ENCODE assay signal across 1 cellular context in the genomic region with DNA sequence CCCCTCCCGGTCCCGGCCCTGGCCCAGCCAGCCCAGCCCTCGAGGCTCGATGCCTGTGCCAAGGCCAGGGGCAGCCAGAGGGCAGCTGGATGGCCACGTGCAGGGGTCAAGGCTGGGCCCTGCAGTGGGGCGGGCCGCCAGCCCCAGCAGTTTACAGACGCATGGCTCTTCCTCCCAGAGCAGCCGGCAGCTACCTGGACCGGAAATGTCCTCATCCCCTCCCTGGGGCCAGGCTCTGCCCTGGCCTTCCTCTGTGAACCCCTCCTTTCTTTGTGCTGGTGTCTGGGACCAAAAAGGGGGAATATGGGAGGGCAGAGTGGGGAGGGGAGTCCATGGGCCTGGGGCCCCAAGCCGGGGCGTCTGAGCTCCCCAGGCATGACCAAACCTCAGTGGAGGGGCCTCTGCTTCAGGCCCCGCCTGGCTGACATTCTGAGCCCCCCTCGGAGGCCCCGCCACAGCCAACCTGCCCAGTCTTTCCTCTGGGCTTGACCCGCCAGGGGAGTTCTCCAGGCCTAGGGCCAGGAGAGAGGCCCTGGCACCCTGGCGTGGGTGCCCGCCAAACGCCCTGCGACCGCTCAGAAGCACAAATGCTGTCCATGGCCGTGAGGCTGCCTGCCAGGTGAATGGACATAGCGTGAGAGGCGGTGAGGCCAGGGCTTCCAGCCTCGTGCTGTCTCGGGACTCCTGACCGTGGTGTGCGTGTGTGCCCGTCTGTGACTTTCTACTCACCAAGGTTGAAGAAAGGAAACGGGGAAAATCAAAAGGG.
TF ChIP-seq lines count a peak whose summit lies in the region.

No MANE protein-coding gene starts in this region.

TF ChIP-seq in HepG2, 621 proteins besides CTCF, POLR2A, EP300 and RAD21 (continued from another document and continues in another):
- TF ChIP-seq, protein P1, sequence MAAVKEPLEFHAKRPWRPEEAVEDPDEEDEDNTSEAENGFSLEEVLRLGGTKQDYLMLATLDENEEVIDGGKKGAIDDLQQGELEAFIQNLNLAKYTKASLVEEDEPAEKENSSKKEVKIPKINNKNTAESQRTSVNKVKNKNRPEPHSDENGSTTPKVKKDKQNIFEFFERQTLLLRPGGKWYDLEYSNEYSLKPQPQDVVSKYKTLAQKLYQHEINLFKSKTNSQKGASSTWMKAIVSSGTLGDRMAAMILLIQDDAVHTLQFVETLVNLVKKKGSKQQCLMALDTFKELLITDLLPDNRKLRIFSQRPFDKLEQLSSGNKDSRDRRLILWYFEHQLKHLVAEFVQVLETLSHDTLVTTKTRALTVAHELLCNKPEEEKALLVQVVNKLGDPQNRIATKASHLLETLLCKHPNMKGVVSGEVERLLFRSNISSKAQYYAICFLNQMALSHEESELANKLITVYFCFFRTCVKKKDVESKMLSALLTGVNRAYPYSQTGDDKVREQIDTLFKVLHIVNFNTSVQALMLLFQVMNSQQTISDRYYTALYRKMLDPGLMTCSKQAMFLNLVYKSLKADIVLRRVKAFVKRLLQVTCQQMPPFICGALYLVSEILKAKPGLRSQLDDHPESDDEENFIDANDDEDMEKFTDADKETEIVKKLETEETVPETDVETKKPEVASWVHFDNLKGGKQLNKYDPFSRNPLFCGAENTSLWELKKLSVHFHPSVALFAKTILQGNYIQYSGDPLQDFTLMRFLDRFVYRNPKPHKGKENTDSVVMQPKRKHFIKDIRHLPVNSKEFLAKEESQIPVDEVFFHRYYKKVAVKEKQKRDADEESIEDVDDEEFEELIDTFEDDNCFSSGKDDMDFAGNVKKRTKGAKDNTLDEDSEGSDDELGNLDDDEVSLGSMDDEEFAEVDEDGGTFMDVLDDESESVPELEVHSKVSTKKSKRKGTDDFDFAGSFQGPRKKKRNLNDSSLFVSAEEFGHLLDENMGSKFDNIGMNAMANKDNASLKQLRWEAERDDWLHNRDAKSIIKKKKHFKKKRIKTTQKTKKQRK (IDR thresholded peaks at IDR 0.05; ENCODE audit: low read length) = no peak
- no peak for TF ChIP-seq NFE2 (CRISPR knock-in tag; IDR thresholded peaks at IDR 0.05)
- TF ChIP-seq, protein P2, sequence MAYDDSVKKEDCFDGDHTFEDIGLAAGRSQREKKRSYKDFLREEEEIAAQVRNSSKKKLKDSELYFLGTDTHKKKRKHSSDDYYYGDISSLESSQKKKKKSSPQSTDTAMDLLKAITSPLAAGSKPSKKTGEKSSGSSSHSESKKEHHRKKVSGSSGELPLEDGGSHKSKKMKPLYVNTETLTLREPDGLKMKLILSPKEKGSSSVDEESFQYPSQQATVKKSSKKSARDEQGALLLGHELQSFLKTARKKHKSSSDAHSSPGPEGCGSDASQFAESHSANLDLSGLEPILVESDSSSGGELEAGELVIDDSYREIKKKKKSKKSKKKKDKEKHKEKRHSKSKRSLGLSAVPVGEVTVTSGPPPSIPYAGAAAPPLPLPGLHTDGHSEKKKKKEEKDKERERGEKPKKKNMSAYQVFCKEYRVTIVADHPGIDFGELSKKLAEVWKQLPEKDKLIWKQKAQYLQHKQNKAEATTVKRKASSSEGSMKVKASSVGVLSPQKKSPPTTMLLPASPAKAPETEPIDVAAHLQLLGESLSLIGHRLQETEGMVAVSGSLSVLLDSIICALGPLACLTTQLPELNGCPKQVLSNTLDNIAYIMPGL (CRISPR knock-in tag; IDR thresholded peaks at IDR 0.05; ENCODE audit: borderline replicate concordance in 1 of 2, low read depth in 1 of 2) = peak in 1 of 2 experiments; percentile 86; a peak in 2 of 4 replicates
- TF ChIP-seq, protein P3, sequence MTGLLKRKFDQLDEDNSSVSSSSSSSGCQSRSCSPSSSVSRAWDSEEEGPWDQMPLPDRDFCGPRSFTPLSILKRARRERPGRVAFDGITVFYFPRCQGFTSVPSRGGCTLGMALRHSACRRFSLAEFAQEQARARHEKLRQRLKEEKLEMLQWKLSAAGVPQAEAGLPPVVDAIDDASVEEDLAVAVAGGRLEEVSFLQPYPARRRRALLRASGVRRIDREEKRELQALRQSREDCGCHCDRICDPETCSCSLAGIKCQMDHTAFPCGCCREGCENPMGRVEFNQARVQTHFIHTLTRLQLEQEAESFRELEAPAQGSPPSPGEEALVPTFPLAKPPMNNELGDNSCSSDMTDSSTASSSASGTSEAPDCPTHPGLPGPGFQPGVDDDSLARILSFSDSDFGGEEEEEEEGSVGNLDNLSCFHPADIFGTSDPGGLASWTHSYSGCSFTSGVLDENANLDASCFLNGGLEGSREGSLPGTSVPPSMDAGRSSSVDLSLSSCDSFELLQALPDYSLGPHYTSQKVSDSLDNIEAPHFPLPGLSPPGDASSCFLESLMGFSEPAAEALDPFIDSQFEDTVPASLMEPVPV (CRISPR knock-in tag; IDR thresholded peaks at IDR 0.05) = peak; percentile 92; the same call in 1 of the 2 replicates
- peak; percentile 99 for TF ChIP-seq NPAS2 (CRISPR knock-in tag; IDR thresholded peaks at IDR 0.05; ENCODE audit: borderline replicate concordance)
- TF ChIP-seq, protein P4, sequence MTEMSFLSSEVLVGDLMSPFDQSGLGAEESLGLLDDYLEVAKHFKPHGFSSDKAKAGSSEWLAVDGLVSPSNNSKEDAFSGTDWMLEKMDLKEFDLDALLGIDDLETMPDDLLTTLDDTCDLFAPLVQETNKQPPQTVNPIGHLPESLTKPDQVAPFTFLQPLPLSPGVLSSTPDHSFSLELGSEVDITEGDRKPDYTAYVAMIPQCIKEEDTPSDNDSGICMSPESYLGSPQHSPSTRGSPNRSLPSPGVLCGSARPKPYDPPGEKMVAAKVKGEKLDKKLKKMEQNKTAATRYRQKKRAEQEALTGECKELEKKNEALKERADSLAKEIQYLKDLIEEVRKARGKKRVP (CRISPR knock-in tag; IDR thresholded peaks at IDR 0.05) = peak in 1 of 2 experiments; percentile 82; a peak in 2 of 4 replicates
- TF ChIP-seq, protein P5, sequence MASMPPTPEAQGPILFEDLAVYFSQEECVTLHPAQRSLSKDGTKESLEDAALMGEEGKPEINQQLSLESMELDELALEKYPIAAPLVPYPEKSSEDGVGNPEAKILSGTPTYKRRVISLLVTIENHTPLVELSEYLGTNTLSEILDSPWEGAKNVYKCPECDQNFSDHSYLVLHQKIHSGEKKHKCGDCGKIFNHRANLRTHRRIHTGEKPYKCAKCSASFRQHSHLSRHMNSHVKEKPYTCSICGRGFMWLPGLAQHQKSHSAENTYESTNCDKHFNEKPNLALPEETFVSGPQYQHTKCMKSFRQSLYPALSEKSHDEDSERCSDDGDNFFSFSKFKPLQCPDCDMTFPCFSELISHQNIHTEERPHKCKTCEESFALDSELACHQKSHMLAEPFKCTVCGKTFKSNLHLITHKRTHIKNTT (CRISPR knock-in tag; IDR thresholded peaks at IDR 0.05) = no peak
- TF ChIP-seq, protein P6, sequence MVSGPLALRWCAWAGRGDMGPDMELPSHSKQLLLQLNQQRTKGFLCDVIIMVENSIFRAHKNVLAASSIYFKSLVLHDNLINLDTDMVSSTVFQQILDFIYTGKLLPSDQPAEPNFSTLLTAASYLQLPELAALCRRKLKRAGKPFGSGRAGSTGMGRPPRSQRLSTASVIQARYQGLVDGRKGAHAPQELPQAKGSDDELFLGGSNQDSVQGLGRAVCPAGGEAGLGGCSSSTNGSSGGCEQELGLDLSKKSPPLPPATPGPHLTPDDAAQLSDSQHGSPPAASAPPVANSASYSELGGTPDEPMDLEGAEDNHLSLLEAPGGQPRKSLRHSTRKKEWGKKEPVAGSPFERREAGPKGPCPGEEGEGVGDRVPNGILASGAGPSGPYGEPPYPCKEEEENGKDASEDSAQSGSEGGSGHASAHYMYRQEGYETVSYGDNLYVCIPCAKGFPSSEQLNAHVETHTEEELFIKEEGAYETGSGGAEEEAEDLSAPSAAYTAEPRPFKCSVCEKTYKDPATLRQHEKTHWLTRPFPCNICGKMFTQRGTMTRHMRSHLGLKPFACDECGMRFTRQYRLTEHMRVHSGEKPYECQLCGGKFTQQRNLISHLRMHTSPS (CRISPR knock-in tag; IDR thresholded peaks at IDR 0.05; ENCODE audit: low read depth) = peak; percentile 100
- TF ChIP-seq SRSF9 (IDR thresholded peaks at IDR 0.05; ENCODE audit: borderline replicate concordance, insufficient read depth, low read depth, low read length, poor library complexity, severe bottlenecking) = no peak
- peak; percentile 83; the same call in 1 of the 2 replicates for TF ChIP-seq RFXAP (CRISPR knock-in tag; IDR thresholded peaks at IDR 0.05; ENCODE audit: borderline replicate concordance)
- TF ChIP-seq MXI1 (IDR thresholded peaks at IDR 0.05; ENCODE audit: borderline replicate concordance, low read depth, low read length) = peak; percentile 84; the same call in 1 of the 3 replicates
- TF ChIP-seq RBM22 (optimal IDR thresholded peaks at IDR 0.05; ENCODE audit: low read length) = peak; percentile 14
- TF ChIP-seq, protein P7, sequence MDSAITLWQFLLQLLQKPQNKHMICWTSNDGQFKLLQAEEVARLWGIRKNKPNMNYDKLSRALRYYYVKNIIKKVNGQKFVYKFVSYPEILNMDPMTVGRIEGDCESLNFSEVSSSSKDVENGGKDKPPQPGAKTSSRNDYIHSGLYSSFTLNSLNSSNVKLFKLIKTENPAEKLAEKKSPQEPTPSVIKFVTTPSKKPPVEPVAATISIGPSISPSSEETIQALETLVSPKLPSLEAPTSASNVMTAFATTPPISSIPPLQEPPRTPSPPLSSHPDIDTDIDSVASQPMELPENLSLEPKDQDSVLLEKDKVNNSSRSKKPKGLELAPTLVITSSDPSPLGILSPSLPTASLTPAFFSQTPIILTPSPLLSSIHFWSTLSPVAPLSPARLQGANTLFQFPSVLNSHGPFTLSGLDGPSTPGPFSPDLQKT (CRISPR knock-in tag; IDR thresholded peaks at IDR 0.05; ENCODE audit: borderline replicate concordance) = 0 out of 2 replicates have a peak, but pooled peaks have one; percentile 14
- no peak for TF ChIP-seq PAWR (CRISPR knock-in tag; IDR thresholded peaks at IDR 0.05; ENCODE audit: borderline replicate concordance)
- peak; percentile 80; the same call in 1 of the 2 replicates for TF ChIP-seq REPIN1 (CRISPR knock-in tag; IDR thresholded peaks at IDR 0.05; ENCODE audit: borderline replicate concordance, low read depth)
- no peak for TF ChIP-seq ZNF234 (CRISPR knock-in tag; conservative IDR thresholded peaks at IDR 0.05)
- TF ChIP-seq MAFK (conservative IDR thresholded peaks at IDR 0.05 in 1 of 2, IDR thresholded peaks at IDR 0.05 in 1 of 2; ENCODE audit: low read length in 2 of 2) = no peak
- TF ChIP-seq, protein P8, sequence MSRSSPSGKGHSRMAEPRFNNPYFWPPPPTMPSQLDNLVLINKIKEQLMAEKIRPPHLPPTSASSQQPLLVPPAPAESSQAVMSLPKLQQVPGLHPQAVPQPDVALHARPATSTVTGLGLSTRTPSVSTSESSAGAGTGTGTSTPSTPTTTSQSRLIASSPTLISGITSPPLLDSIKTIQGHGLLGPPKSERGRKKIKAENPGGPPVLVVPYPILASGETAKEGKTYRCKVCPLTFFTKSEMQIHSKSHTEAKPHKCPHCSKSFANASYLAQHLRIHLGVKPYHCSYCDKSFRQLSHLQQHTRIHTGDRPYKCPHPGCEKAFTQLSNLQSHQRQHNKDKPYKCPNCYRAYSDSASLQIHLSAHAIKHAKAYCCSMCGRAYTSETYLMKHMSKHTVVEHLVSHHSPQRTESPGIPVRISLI (CRISPR knock-in tag; IDR thresholded peaks at IDR 0.05; ENCODE audit: borderline replicate concordance) = 0 out of 2 replicates have a peak, but pooled peaks have one; percentile 13
- no peak for TF ChIP-seq ISX (CRISPR knock-in tag; conservative IDR thresholded peaks at IDR 0.05)
- 0 out of 2 replicates have a peak, but pooled peaks have one; percentile 42 for TF ChIP-seq JUND (CRISPR knock-in tag; IDR thresholded peaks at IDR 0.05)
- peak; percentile 70 for TF ChIP-seq FOSL2 (CRISPR knock-in tag; IDR thresholded peaks at IDR 0.05)
- TF ChIP-seq SNAPC2 (CRISPR knock-in tag; IDR thresholded peaks at IDR 0.05) = no peak
- TF ChIP-seq, protein P9, sequence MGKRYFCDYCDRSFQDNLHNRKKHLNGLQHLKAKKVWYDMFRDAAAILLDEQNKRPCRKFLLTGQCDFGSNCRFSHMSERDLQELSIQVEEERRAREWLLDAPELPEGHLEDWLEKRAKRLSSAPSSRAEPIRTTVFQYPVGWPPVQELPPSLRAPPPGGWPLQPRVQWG (CRISPR knock-in tag; IDR thresholded peaks at IDR 0.05; ENCODE audit: borderline replicate concordance, low read depth) = no peak
- TF ChIP-seq, protein P10, sequence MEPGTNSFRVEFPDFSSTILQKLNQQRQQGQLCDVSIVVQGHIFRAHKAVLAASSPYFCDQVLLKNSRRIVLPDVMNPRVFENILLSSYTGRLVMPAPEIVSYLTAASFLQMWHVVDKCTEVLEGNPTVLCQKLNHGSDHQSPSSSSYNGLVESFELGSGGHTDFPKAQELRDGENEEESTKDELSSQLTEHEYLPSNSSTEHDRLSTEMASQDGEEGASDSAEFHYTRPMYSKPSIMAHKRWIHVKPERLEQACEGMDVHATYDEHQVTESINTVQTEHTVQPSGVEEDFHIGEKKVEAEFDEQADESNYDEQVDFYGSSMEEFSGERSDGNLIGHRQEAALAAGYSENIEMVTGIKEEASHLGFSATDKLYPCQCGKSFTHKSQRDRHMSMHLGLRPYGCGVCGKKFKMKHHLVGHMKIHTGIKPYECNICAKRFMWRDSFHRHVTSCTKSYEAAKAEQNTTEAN (CRISPR knock-in tag; conservative IDR thresholded peaks at IDR 0.05) = peak; percentile 89
- no peak for TF ChIP-seq PRPF4 (IDR thresholded peaks at IDR 0.05; ENCODE audit: low read depth, low read length, poor library complexity, severe bottlenecking)
- no peak for TF ChIP-seq ZNF367 (CRISPR knock-in tag; IDR thresholded peaks at IDR 0.05; ENCODE audit: borderline replicate concordance)
